Comparison of ENCODE assay signal across 9 cellular contexts in the genomic region with DNA sequence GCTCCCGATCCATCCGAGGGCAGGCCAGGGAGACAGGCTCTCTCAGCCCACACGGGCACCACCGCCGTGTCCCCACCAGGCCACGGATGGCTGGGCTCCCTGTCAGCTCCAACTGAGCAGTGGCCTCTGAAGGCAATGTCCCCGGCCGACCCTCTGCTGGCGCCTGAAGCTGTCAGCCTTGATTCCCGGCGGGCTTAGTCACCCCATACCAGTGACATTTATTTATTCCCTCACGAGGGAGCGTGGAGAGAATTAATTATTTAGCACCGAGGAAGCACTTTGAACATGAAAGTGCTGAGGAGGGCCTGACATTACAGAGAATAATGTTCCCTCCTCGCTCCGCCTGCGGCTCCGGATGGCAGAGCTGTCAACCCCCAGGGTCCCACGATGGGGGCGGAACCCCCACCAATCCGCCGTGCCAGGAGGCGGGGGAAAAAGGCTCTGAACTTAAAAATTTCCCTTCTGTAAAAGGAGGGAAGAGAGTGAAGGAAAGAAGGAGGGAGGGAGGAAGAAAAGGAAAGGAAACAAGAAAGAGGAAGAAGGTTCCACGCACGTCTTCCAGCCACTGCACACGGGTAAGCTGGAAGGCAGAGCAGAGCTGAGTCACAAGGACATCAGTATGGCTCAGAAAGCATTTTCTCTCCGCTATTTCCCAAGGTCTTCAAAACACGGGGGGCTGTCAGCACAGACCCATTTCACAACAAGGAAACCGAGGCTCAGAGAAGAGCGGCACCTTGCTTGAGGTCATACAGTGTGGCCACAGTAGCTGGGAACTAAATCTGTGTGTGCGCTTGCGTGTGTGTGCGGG.
DNase-seq lines count a peak whose midpoint lies in the region; TF ChIP-seq lines count a peak whose summit lies in the region.
"Had no signal": no experiment of that assay in that cellular context is flagged by ENCODE, and none has a peak within 500 bp of the region (broad histone marks: within the 10 kb centered on the region; RNA-seq: fewer than 3 reads in every experiment).

No MANE protein-coding gene starts in this region.

- no peak overlapping the region for H3K27ac Mint-ChIP-seq in activated CD4-positive, alpha-beta T cell treated with anti-CD3 and anti-CD28 coated beads, Interleukin-2, amount 10 ng/mL, durations not matched to agents 24 days and 14 days

- TF ChIP-seq CTCF in left ventricle myocardium inferior (IDR thresholded peaks at IDR 0.05; ENCODE audit: borderline replicate concordance) = no peak

- no peaks in the 10 kb centered on the region for H3K9me3 Mint-ChIP-seq in activated CD4-positive, alpha-beta T cell treated with anti-CD3 and anti-CD28 coated beads, Interleukin-2, amount 10 ng/mL, durations not matched to agents 24 days and 14 days

- no peaks in the 10 kb centered on the region for H3K4me1 Mint-ChIP-seq in activated CD4-positive, alpha-beta T cell treated with anti-CD3 and anti-CD28 coated beads, Interleukin-2, amount 10 ng/mL, durations not matched to agents 24 days and 14 days

- no peaks in the 10 kb centered on the region for H3K27me3 Mint-ChIP-seq in activated CD4-positive, alpha-beta T cell treated with anti-CD3 and anti-CD28 coated beads, Interleukin-2, amount 10 ng/mL, durations not matched to agents 24 days and 14 days

- DNase-seq in Daoy (ENCODE audit: low read depth) (peak; percentile 24), UCSD-AML1 (lab: John Stamatoyannopoulos, UW; ENCODE audit: unreplicated experiment) (peak; percentile 28), left ventricle myocardium inferior (no peak), retina (peak; percentile 75), KG1 (lab: John Stamatoyannopoulos, UW) (no peak), HCEC 1CT (no peak)
- DNase-seq in stimulated activated CD4-positive, alpha-beta T cell treated with anti-CD3 and anti-CD28 coated beads, Interleukin-4, amount 100 ng/mL, for 4 hours = no peak
- no peak for DNase-seq in activated CD4-positive, alpha-beta T cell treated with anti-CD3 and anti-CD28 coated beads, Interleukin-2, amount 10 ng/mL, durations not matched to agents 24 days and 14 days
- DNase-seq: DND-41 had no signal

- no peaks in the 10 kb centered on the region for H3K36me3 ChIP-seq in left ventricle myocardium inferior

- no peak overlapping the region for H3K4me3 Mint-ChIP-seq in activated CD4-positive, alpha-beta T cell treated with anti-CD3 and anti-CD28 coated beads, Interleukin-2, amount 10 ng/mL, durations not matched to agents 24 days and 14 days

- H3K9me3 ChIP-seq in left ventricle myocardium inferior (replicated peaks) = no peaks in the 10 kb centered on the region

- peaks cover 37% of the 10 kb centered on the region for H3K4me1 ChIP-seq in left ventricle myocardium inferior

- H3K4me3 ChIP-seq in left ventricle myocardium inferior = peak overlapping the region; percentile 15

- no peaks in the 10 kb centered on the region for H3K36me3 Mint-ChIP-seq in activated CD4-positive, alpha-beta T cell treated with anti-CD3 and anti-CD28 coated beads, Interleukin-2, amount 10 ng/mL, durations not matched to agents 24 days and 14 days (ENCODE audit: low read depth)

- H3K27ac ChIP-seq in left ventricle myocardium inferior (replicated peaks) = peak overlapping the region; percentile 59

- no peaks in the 10 kb centered on the region for H3K27me3 ChIP-seq in left ventricle myocardium inferior (ENCODE audit: low read depth)

- intact Hi-C loops in left ventricle myocardium inferior (cut with micrococcal nuclease) = no loop called here
- intact Hi-C loops in activated CD4-positive, alpha-beta T cell treated with anti-CD3 and anti-CD28 coated beads, Interleukin-2, amount 10 ng/mL, durations not matched to agents 24 days and 14 days (cut with micrococcal nuclease) = no loop called here

Comparison
In these comparisons a context has a peak if more than half of its experiments do, and no peak if none do; other contexts are left out.
1. DNase-seq: peak in Daoy (single experiment), UCSD-AML1 (single experiment) and retina (single experiment); none in left ventricle myocardium inferior (single experiment), stimulated activated CD4-positive, alpha-beta T cell treated with anti-CD3 and anti-CD28 coated beads, Interleukin-4, amount 100 ng/mL, for 4 hours (0 of 2), activated CD4-positive, alpha-beta T cell treated with anti-CD3 and anti-CD28 coated beads, Interleukin-2, amount 10 ng/mL, durations not matched to agents 24 days and 14 days (single experiment), KG1 (single experiment) and HCEC 1CT (single experiment).